34 cellular contexts compared by ENCODE assay signal in genomic region chr10:131784363-131785120, GRCh38.
"Had no signal": no experiment of that assay in that cellular context is flagged by ENCODE, and none has a peak within 500 bp of the region (broad histone marks: within the 10 kb centered on the region; RNA-seq: fewer than 3 reads in every experiment).

No MANE protein-coding gene starts in this region.

- H3K9ac ChIP-seq: SK-N-SH had no signal

- H3K27ac ChIP-seq: ascending aorta, breast epithelium, Peyer's patch, SJSA1, VCaP had no signal

- H3K27ac Mint-ChIP-seq: activated B cell treated with CpG ODN at 0.5 μM for 24 hours; activated CD4-positive, alpha-beta memory T cell treated with anti-CD3 and anti-CD28 coated beads for 36 hours; activated naive CD4-positive, alpha-beta T cell treated with anti-CD3 and anti-CD28 coated beads, Interleukin-2, amount 50 U/mL, for 24 hours; activated naive CD8-positive, alpha-beta T cell treated with anti-CD3 and anti-CD28 coated beads, Interleukin-2, amount 10 ng/mL, durations not matched to agents 7 days and 5 days; activated T-cell treated with anti-CD3 and anti-CD28 coated beads, Interleukin-2, amount 50 U/mL, for 72 hours; activated T-helper 17 cell treated with anti-CD3 and anti-CD28 coated beads, Interleukin-2, amount 50 U/mL, for 72 hours; T-helper 1 cell treated with Interleukin-12 subunit alpha and Interleukin-12 subunit beta and Interleukin-4 antibody, amounts not matched to agents 30 μg/mL and 1 μg/mL, for 36 hours; T-helper 2 cell treated with Interferon-gamma antibody and Interleukin-4, amounts not matched to agents 5 μg/mL and 100 μg/mL, for 36 hours had no signal

- H3K36me3 Mint-ChIP-seq: activated CD4-positive, alpha-beta memory T cell treated with anti-CD3 and anti-CD28 coated beads for 36 hours; activated naive CD4-positive, alpha-beta T cell treated with anti-CD3 and anti-CD28 coated beads, Interleukin-2, amount 50 U/mL, for 24 hours; activated naive CD8-positive, alpha-beta T cell treated with anti-CD3 and anti-CD28 coated beads, Interleukin-2, amount 10 ng/mL, durations not matched to agents 7 days and 5 days had no signal

- DNase-seq: activated B cell treated with CpG ODN at 0.5 μM for 24 hours; activated CD4-positive, alpha-beta memory T cell treated with anti-CD3 and anti-CD28 coated beads for 36 hours; activated CD4-positive, alpha-beta T cell treated with anti-CD3 and anti-CD28 coated beads for 4 hours; activated CD4-positive, alpha-beta T cell treated with anti-CD3 and anti-CD28 coated beads, Interleukin-2, amount 50 U/mL, for 1 hour; activated CD4-positive, CD25-positive, alpha-beta regulatory T cell treated with anti-CD3 and anti-CD28 coated beads, Interleukin-2, amount 50 U/mL, for 72 hours; activated effector memory CD4-positive, alpha-beta T cell treated with anti-CD3 and anti-CD28 coated beads, Interleukin-2, amount 50 U/mL, for 16 hours; activated naive CD4-positive, alpha-beta T cell; activated naive CD8-positive, alpha-beta T cell treated with anti-CD3 and anti-CD28 coated beads, Interleukin-2, amount 10 ng/mL, durations not matched to agents 7 days and 5 days; activated T-cell treated with anti-CD3 and anti-CD28 coated beads, Interleukin-2, amount 50 U/mL, for 1 hour; activated T-cell treated with anti-CD3 and anti-CD28 coated beads, Interleukin-2, amount 50 U/mL, for 72 hours; amygdala; NCI-H1048; NCI-H1105 treated with DMSO at 0.1 percent for 48 hours; NCI-H1436; NCI-H1694; NCI-H2029; NCI-H510A; NCI-H526; NCI-H748 treated with DMSO at 0.1 percent for 48 hours; NK-92 treated with Interleukin-12 subunit alpha and Interleukin-12 subunit beta, amount 100 ng/mL, for 24 hours; PC-3; Peyer's patch; RPMI8226; SHP77 treated with DMSO at 0.1 percent for 48 hours; SK-N-SH had no signal

- H3K4me1 ChIP-seq: ascending aorta, breast epithelium, Peyer's patch, SJSA1 had no signal

- H3K4me3 Mint-ChIP-seq: activated B cell treated with CpG ODN at 0.5 μM for 24 hours; activated CD4-positive, alpha-beta memory T cell treated with anti-CD3 and anti-CD28 coated beads for 36 hours; activated naive CD4-positive, alpha-beta T cell treated with anti-CD3 and anti-CD28 coated beads, Interleukin-2, amount 50 U/mL, for 24 hours; activated naive CD8-positive, alpha-beta T cell treated with anti-CD3 and anti-CD28 coated beads, Interleukin-2, amount 10 ng/mL, durations not matched to agents 7 days and 5 days; activated T-cell treated with anti-CD3 and anti-CD28 coated beads, Interleukin-2, amount 50 U/mL, for 72 hours; activated T-helper 17 cell treated with anti-CD3 and anti-CD28 coated beads, Interleukin-2, amount 50 U/mL, for 72 hours; T-helper 1 cell treated with Interleukin-12 subunit alpha and Interleukin-12 subunit beta and Interleukin-4 antibody, amounts not matched to agents 30 μg/mL and 1 μg/mL, for 36 hours; T-helper 2 cell treated with Interferon-gamma antibody and Interleukin-4, amounts not matched to agents 5 μg/mL and 100 μg/mL, for 36 hours had no signal

- H3K4me3 ChIP-seq: ascending aorta, breast epithelium, K562, Peyer's patch, SJSA1 had no signal

- H3K9me3 Mint-ChIP-seq: activated B cell treated with CpG ODN at 0.5 μM for 24 hours; activated naive CD4-positive, alpha-beta T cell treated with anti-CD3 and anti-CD28 coated beads, Interleukin-2, amount 50 U/mL, for 24 hours had no signal

- H3K27me3 ChIP-seq: ascending aorta, Peyer's patch, SJSA1 had no signal

- ATAC-seq: activated T-cell treated with anti-CD3 and anti-CD28 coated beads, Interleukin-2, amount 50 U/mL, for 72 hours; activated T-helper 17 cell treated with anti-CD3 and anti-CD28 coated beads, Interleukin-2, amount 50 U/mL, for 72 hours; K562; PC-3 had no signal

- H3K36me3 ChIP-seq: ascending aorta, breast epithelium, Peyer's patch, SJSA1 had no signal

- H3K4me2 ChIP-seq: SK-N-SH had no signal

- H3K9me3 ChIP-seq: ascending aorta, Peyer's patch, SK-N-SH had no signal

- H3K4me1 Mint-ChIP-seq: activated B cell treated with CpG ODN at 0.5 μM for 24 hours; activated naive CD4-positive, alpha-beta T cell treated with anti-CD3 and anti-CD28 coated beads, Interleukin-2, amount 50 U/mL, for 24 hours; activated naive CD8-positive, alpha-beta T cell treated with anti-CD3 and anti-CD28 coated beads, Interleukin-2, amount 10 ng/mL, durations not matched to agents 7 days and 5 days; activated T-helper 17 cell treated with anti-CD3 and anti-CD28 coated beads, Interleukin-2, amount 50 U/mL, for 72 hours had no signal

- H3K27me3 Mint-ChIP-seq: activated naive CD8-positive, alpha-beta T cell treated with anti-CD3 and anti-CD28 coated beads, Interleukin-2, amount 10 ng/mL, durations not matched to agents 7 days and 5 days had no signal
